Comparison of ENCODE assay signal across 18 cellular contexts in the genomic region with DNA sequence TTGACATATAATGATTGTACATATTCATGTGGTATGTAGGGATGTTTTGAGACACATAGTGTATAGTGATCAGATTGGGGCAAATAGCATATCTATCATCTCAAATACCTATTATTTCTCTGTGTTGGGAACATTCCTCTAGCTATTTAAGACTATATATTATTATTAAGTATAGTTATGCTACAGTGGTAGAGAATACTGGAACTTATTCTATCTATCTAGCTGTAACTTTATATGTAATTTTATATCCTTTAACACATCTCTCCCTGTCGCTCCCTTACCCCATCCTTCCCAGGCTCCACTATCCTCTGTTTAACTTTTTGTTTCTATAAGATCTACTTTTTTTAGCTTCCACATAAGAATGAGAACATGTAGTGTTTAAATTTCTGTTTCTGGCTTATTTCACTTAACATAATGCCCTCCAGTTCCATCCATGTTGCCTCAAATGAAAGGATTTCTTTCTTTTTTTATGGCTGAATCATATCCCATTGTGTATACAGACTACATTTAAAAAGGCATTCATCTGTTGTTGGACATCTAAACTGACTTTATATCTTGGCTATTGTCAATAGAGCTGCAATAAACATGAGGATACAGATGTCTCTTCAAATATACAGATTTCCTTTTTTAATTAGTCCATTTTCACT.
A peak's percentile ranks its signal among the peaks of the same experiment; 100 is the strongest.
DNase-seq lines count a peak whose midpoint lies in the region.
"Had no signal": no experiment of that assay in that cellular context is flagged by ENCODE, and none has a peak within 500 bp of the region (broad histone marks: within the 10 kb centered on the region; RNA-seq: fewer than 3 reads in every experiment).

No MANE protein-coding gene starts in this region.

- peak; percentile 45 for DNase-seq in COLO829 (ENCODE audit: low spot score)
- DNase-seq in RPMI7951 (ENCODE audit: low read depth), result peak; percentile 21
- peak; percentile 82 for DNase-seq in foreskin melanocyte
- DNase-seq in inferior parietal cortex (ENCODE audit: extremely low spot score), result no peak
- no peak for DNase-seq in SKM-1 (lab: John Stamatoyannopoulos, UW; ENCODE audit: unreplicated experiment)
- DNase-seq in caudate nucleus (lab: John Stamatoyannopoulos, UW), result no peak
- DNase-seq: 8988T; ACHN; BE2C; C1 segment of cervical spinal cord; Caco-2; Calu3; CD4-positive, alpha-beta memory T cell; CD4-positive, CD25-positive, alpha-beta regulatory T cell; CD8-positive, alpha-beta memory T cell; DMS79 treated with DMSO at 0.1 percent for 48 hours; GF-D8 had no signal

- no peak overlapping the region for H3K27ac ChIP-seq in caudate nucleus (ENCODE audit: low read depth, low read length)
- H3K27ac ChIP-seq: BLaER1 had no signal

Comparison
In these comparisons a context has a peak if more than half of its experiments do, and no peak if none do; other contexts are left out.
1. DNase-seq: peak in COLO829 (single experiment), RPMI7951 (single experiment) and foreskin melanocyte (single experiment); none in inferior parietal cortex (single experiment), SKM-1 (single experiment) and caudate nucleus (0 of 61).